Comparison of ENCODE assay signal across 12 cellular contexts in the genomic region with DNA sequence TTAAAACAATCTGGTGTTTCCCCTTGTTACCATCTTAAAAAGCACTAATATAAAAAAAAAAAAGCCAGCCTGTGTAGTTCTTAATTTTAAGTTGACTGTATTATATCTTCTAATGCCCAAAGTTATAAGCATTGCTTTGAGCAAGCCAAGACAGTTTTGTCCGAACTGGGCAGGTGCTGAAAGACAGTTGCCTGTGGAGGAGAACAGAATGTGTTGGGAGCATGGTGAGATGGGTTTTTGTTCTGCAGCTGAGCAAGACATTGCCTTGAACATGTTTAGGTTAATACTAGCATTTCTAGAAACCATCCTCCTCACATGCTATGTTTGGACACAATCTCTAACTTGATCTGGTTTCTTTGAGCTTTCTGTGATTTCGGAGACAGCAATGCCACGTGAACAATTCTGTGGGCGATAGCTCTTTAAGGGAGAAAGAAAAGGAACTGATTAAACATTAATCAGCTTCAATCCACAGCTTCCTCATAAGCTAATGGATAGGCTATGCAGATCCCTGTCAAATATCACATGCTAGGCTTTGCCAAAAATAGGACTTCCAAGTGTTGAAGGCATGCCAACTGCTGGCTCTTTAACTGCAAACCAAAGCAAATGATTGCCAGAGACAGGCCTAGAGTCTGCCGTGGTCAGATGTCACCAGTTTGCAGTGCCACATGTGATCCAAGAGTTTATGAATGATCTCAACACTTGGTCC.
A peak's percentile ranks its signal among the peaks of the same experiment; 100 is the strongest.
DNase-seq lines count a peak whose midpoint lies in the region; TF ChIP-seq lines count a peak whose summit lies in the region.
"Had no signal": no experiment of that assay in that cellular context is flagged by ENCODE, and none has a peak within 500 bp of the region (broad histone marks: within the 10 kb centered on the region; RNA-seq: fewer than 3 reads in every experiment).

No MANE protein-coding gene starts in this region.

- no peak overlapping the region for H3K4me3 ChIP-seq in ovary

- no peak for TF ChIP-seq EP300 in ovary (IDR thresholded peaks at IDR 0.05)

- H3K27me3 Mint-ChIP-seq in activated naive CD4-positive, alpha-beta T cell treated with anti-CD3 and anti-CD28 coated beads for 36 hours (ENCODE audit: low read depth) = no peaks in the 10 kb centered on the region
- H3K27me3 Mint-ChIP-seq: activated naive CD8-positive, alpha-beta T cell treated with anti-CD3 and anti-CD28 coated beads, Interleukin-2, amount 10 ng/mL, durations not matched to agents 7 days and 5 days had no signal

- no peak overlapping the region for H3K27ac Mint-ChIP-seq in activated naive CD4-positive, alpha-beta T cell treated with anti-CD3 and anti-CD28 coated beads for 36 hours
- H3K27ac Mint-ChIP-seq: activated naive CD8-positive, alpha-beta T cell treated with anti-CD3 and anti-CD28 coated beads, Interleukin-2, amount 10 ng/mL, durations not matched to agents 7 days and 5 days had no signal

- no peak overlapping the region for H3K27ac ChIP-seq in ovary

- no peaks in the 10 kb centered on the region for H3K36me3 ChIP-seq in ovary

- H3K9me3 Mint-ChIP-seq in activated naive CD4-positive, alpha-beta T cell treated with anti-CD3 and anti-CD28 coated beads for 36 hours = peaks cover 16% of the 10 kb centered on the region

- no peaks in the 10 kb centered on the region for H3K9me3 ChIP-seq in ovary

- 53 to 62% (median 57%) methylated on average over 5 of the region's 5 CpGs for WGBS in ovary, 3 donors

- CTCF ChIA-PET in activated naive CD4-positive, alpha-beta T cell treated with anti-CD3 and anti-CD28 coated beads for 36 hours (lab: Charles Lee) = no interaction called here

- H3K36me3 Mint-ChIP-seq in activated naive CD4-positive, alpha-beta T cell treated with anti-CD3 and anti-CD28 coated beads for 36 hours (ENCODE audit: low read depth) = no peaks in the 10 kb centered on the region
- H3K36me3 Mint-ChIP-seq: activated naive CD8-positive, alpha-beta T cell treated with anti-CD3 and anti-CD28 coated beads, Interleukin-2, amount 10 ng/mL, durations not matched to agents 7 days and 5 days had no signal

- DNase-seq in D341Med (ENCODE audit: low spot score) = peak; percentile 46
- DNase-seq in NCI-H1694 treated with DMSO at 0.1 percent for 48 hours (lab: John Stamatoyannopoulos, UW) = peak; percentile 77
- DNase-seq in foreskin melanocyte = peak; percentile 61
- peak in 4 of 5 donors; percentile 20 to 43 (median 22) for DNase-seq in ovary
- DNase-seq in Kasumi-1 (lab: John Stamatoyannopoulos, UW) = no peak
- DNase-seq in activated naive CD4-positive, alpha-beta T cell treated with anti-CD3 and anti-CD28 coated beads for 36 hours = no peak
- DNase-seq in LoVo (ENCODE audit: low spot score) = no peak
- DNase-seq in NOMO-1 treated with DMSO at 0.1 percent for 48 hours (lab: John Stamatoyannopoulos, UW; ENCODE audit: unreplicated experiment) = no peak
- DNase-seq: activated naive CD8-positive, alpha-beta T cell treated with anti-CD3 and anti-CD28 coated beads, Interleukin-2, amount 10 ng/mL, durations not matched to agents 7 days and 5 days; effector CD4-positive, alpha-beta T cell; GOT3; NCI-H345 had no signal

- H3K4me1 ChIP-seq in ovary (ENCODE audit: insufficient read depth) = peaks cover 10% of the 10 kb centered on the region

- H3K27me3 ChIP-seq in ovary = no peaks in the 10 kb centered on the region

- no peaks in the 10 kb centered on the region for H3K4me1 Mint-ChIP-seq in activated naive CD4-positive, alpha-beta T cell treated with anti-CD3 and anti-CD28 coated beads for 36 hours (ENCODE audit: low read depth)
- H3K4me1 Mint-ChIP-seq: activated naive CD8-positive, alpha-beta T cell treated with anti-CD3 and anti-CD28 coated beads, Interleukin-2, amount 10 ng/mL, durations not matched to agents 7 days and 5 days had no signal

- no peak for TF ChIP-seq POLR2A in ovary (IDR thresholded peaks at IDR 0.05)

- no peak overlapping the region for H3K4me3 Mint-ChIP-seq in activated naive CD4-positive, alpha-beta T cell treated with anti-CD3 and anti-CD28 coated beads for 36 hours
- H3K4me3 Mint-ChIP-seq: activated naive CD8-positive, alpha-beta T cell treated with anti-CD3 and anti-CD28 coated beads, Interleukin-2, amount 10 ng/mL, durations not matched to agents 7 days and 5 days had no signal

- intact Hi-C loops in ovary (cut with DNase I) = no loop called here
- intact Hi-C loops in activated naive CD4-positive, alpha-beta T cell treated with anti-CD3 and anti-CD28 coated beads for 36 hours (cut with micrococcal nuclease) = no loop called here

- no peak for TF ChIP-seq CTCF in ovary (IDR thresholded peaks at IDR 0.05)

Comparison
In these comparisons a context has a peak if more than half of its experiments do, and no peak if none do; other contexts are left out.
1. DNase-seq: peak in D341Med (single experiment), NCI-H1694 treated with DMSO at 0.1 percent for 48 hours (single experiment), foreskin melanocyte (single experiment) and ovary (4 of 5); none in Kasumi-1 (0 of 2), activated naive CD4-positive, alpha-beta T cell treated with anti-CD3 and anti-CD28 coated beads for 36 hours (single experiment), LoVo (single experiment) and NOMO-1 treated with DMSO at 0.1 percent for 48 hours (single experiment).